Comparison of ENCODE assay signal across 22 cellular contexts in genomic region chr2:186560254-186560653, GRCh38. TPM values are rescaled to one million over a fixed set of nuclear protein-coding genes. Genes with fewer than 3 reads are reported as not detected.
DNase-seq lines count a peak whose midpoint lies in the region; ATAC-seq and TF ChIP-seq lines count a peak whose summit lies in the region.
"Had no signal": no experiment of that assay in that cellular context is flagged by ENCODE, and none has a peak within 500 bp of the region (broad histone marks: within the 10 kb centered on the region; RNA-seq: fewer than 3 reads in every experiment).

No MANE protein-coding gene starts in this region.

- no peaks in the 10 kb centered on the region for H3K4me1 ChIP-seq in lower lobe of right lung

- H3K36me3 ChIP-seq in lower lobe of right lung: no peaks in the 10 kb centered on the region

- DNase-seq in kidney tubule cell (ENCODE audit: low spot score) (peak; percentile 37), lower lobe of right lung (no peak), NCI-H146 (lab: John Stamatoyannopoulos, UW) (no peak)
- DNase-seq in stimulated activated naive CD8-positive, alpha-beta T cell treated with anti-CD3 and anti-CD28 coated beads, Interleukin-15, Interleukin-2, amounts not matched to agents 100 U/mL and 50 U/mL, for 24 hours: no peak
- DNase-seq: C1 segment of cervical spinal cord; CD8-positive, alpha-beta memory T cell; H9; NCI-H1105; NCI-H1694; NCI-H2081 treated with DMSO at 0.1 percent for 48 hours; NCI-H524 treated with DMSO at 0.1 percent for 48 hours; PC-3; SIG-M5; T-helper 1 cell; T-helper 9 cell had no signal

- no peaks in the 10 kb centered on the region for H3K9me3 ChIP-seq in lower lobe of right lung

- no peaks in the 10 kb centered on the region for H3K27me3 ChIP-seq in lower lobe of right lung (ENCODE audit: low read depth)

- H3K27ac ChIP-seq in lower lobe of right lung: no peak overlapping the region
- H3K27ac ChIP-seq: RWPE1 had no signal

- intact Hi-C loops in lower lobe of right lung (cut with DNase I): no loop called here

- no peak overlapping the region for H3K4me3 ChIP-seq in lower lobe of right lung
- H3K4me3 ChIP-seq: K562 had no signal

- ATAC-seq in GM18909 (IDR thresholded peaks at IDR 0.05; ENCODE audit: poor library complexity, unreplicated experiment) (peak; percentile 17), GM21717 (IDR thresholded peaks at IDR 0.05; ENCODE audit: unreplicated experiment) (peak; percentile 7), HG02798 (IDR thresholded peaks at IDR 0.05; ENCODE audit: poor library complexity, unreplicated experiment) (peak; percentile 4), lower lobe of right lung (no peak), GM21381 (IDR thresholded peaks at IDR 0.05; ENCODE audit: unreplicated experiment) (no peak)
- no peak for ATAC-seq in stimulated activated naive CD8-positive, alpha-beta T cell treated with anti-CD3 and anti-CD28 coated beads, Interleukin-15, Interleukin-2, amounts not matched to agents 100 U/mL and 50 U/mL, for 24 hours
- ATAC-seq: K562, PC-3, SK-N-SH treated with all-trans-retinoic acid at 6 μM for 48 hours had no signal

- TF ChIP-seq CTCF in lower lobe of right lung (IDR thresholded peaks at IDR 0.05): no peak

RNA-seq across cellular contexts. Expression of gene ITGAV, which starts 29.6 kb away (rescaled TPM):
- 46.6 TPM for total RNA-seq in lower lobe of right lung

Comparison
In these comparisons a context has a peak if more than half of its experiments do, and no peak if none do; other contexts are left out.
1. ATAC-seq: peak in GM18909 (single experiment), GM21717 (single experiment) and HG02798 (single experiment); none in lower lobe of right lung (0 of 2), stimulated activated naive CD8-positive, alpha-beta T cell treated with anti-CD3 and anti-CD28 coated beads, Interleukin-15, Interleukin-2, amounts not matched to agents 100 U/mL and 50 U/mL, for 24 hours (single experiment) and GM21381 (single experiment).